In genomic region chr12:62866451-62867082, GRCh38 we compare ENCODE assay signal across 11 cellular contexts.
DNase-seq lines count a peak whose midpoint lies in the region; ATAC-seq and TF ChIP-seq lines count a peak whose summit lies in the region.
"Had no signal": no experiment of that assay in that cellular context is flagged by ENCODE, and none has a peak within 500 bp of the region (broad histone marks: within the 10 kb centered on the region; RNA-seq: fewer than 3 reads in every experiment).

No MANE protein-coding gene starts in this region.

- RAD21 ChIA-PET in HCT116 (lab: Charles Lee; ENCODE audit: low non-redundant PET in 1 of 2, low total read pairs in 2 of 2, uncharacterized antibody in 2 of 2, unreplicated experiment in 2 of 2): interaction anchor here in 1 of 2 experiments (0.6 kb wide), 1 partner anchor 393 kb away, joined by 4 read pairs; no protein-coding TSS in a partner anchor

- 0 out of 2 replicates have a peak overlapping the region, but pooled peaks have one; percentile 4 for H3K9ac ChIP-seq in HCT116 (ENCODE audit: low read length)

- POLR2A ChIA-PET in HCT116 (lab: Charles Lee): no interaction called here
- POLR2A ChIA-PET in CD8-positive, alpha-beta memory T cell (lab: Charles Lee): no interaction called here

- CTCF ChIA-PET in HCT116 (lab: Charles Lee): interaction anchor here (1.5 kb wide), 1 partner anchor 69 kb away, joined by 3 read pairs; no protein-coding TSS in a partner anchor
- CTCF ChIA-PET in CD8-positive, alpha-beta memory T cell (lab: Charles Lee): no interaction called here

- no peak for TF ChIP-seq POLR2A in HCT116 (IDR thresholded peaks at IDR 0.05; ENCODE audit: borderline replicate concordance, extremely low read depth, insufficient read depth, insufficient read length)

- H3K4me1 Mint-ChIP-seq in CD8-positive, alpha-beta memory T cell: no peaks in the 10 kb centered on the region
- H3K4me1 Mint-ChIP-seq: naive thymus-derived CD8-positive, alpha-beta T cell had no signal

- H4K20me1 ChIP-seq in HCT116 (ENCODE audit: insufficient read depth): no peaks in the 10 kb centered on the region

- H3K9me3 Mint-ChIP-seq in CD8-positive, alpha-beta memory T cell: peaks cover 0 to 3% (median 0%) of the 10 kb centered on the region in 5 donors

- intact Hi-C loops in HCT116 (cut with micrococcal nuclease): no loop called here

- no peak for TF ChIP-seq CTCF in HCT116 (IDR thresholded peaks at IDR 0.05 in 2 of 3, conservative IDR thresholded peaks at IDR 0.05 in 1 of 3; ENCODE audit: borderline replicate concordance in 1 of 3, insufficient read depth in 1 of 3, low read depth in 2 of 3, low read length in 2 of 3)

- no peaks in the 10 kb centered on the region for H3K9me3 ChIP-seq in HCT116 (ENCODE audit: control insufficient read depth in 1 of 2, insufficient read depth in 1 of 2, low read depth in 1 of 2, low read length in 2 of 2)
- H3K9me3 ChIP-seq in CD8-positive, alpha-beta memory T cell (ENCODE audit: low read length): no peaks in the 10 kb centered on the region

- H3K27me3 Mint-ChIP-seq in CD8-positive, alpha-beta memory T cell: peaks cover 14 to 23% of the 10 kb centered on the region in 2 donors

- no peaks in the 10 kb centered on the region for H3K79me2 ChIP-seq in HCT116 (ENCODE audit: insufficient read depth, low read length)

- ATAC-seq in HCT116: peak; percentile 71
- ATAC-seq: naive thymus-derived CD8-positive, alpha-beta T cell had no signal

- DNase-seq in HCT116 (ENCODE audit: low read depth, low spot score) (no peak), amniotic epithelial cell (ENCODE audit: low read depth) (peak; percentile 92), hepatic stellate cell (ENCODE audit: low spot score) (peak; percentile 62), substantia nigra (lab: John Stamatoyannopoulos, UW) (no peak), NCI-H69 (lab: John Stamatoyannopoulos, UW) (no peak), COLO668 (lab: John Stamatoyannopoulos, UW; ENCODE audit: unreplicated experiment) (no peak), NCI-H1092 (lab: John Stamatoyannopoulos, UW) (no peak)
- DNase-seq in CD8-positive, alpha-beta memory T cell: no peak
- DNase-seq: activated CD8-positive, alpha-beta memory T cell treated with anti-CD3 and anti-CD28 coated beads for 24 hours; effector CD8-positive, alpha-beta T cell; naive thymus-derived CD8-positive, alpha-beta T cell had no signal

- no peak overlapping the region for H3K4me3 Mint-ChIP-seq in CD8-positive, alpha-beta memory T cell
- H3K4me3 Mint-ChIP-seq: naive thymus-derived CD8-positive, alpha-beta T cell had no signal

- peak overlapping the region; percentile 55 for H3K4me2 ChIP-seq in HCT116 (ENCODE audit: low read length)

- H3K9me2 ChIP-seq in HCT116 (ENCODE audit: insufficient read depth): no peaks in the 10 kb centered on the region

- no peak overlapping the region for H3K27ac Mint-ChIP-seq in CD8-positive, alpha-beta memory T cell
- H3K27ac Mint-ChIP-seq: naive thymus-derived CD8-positive, alpha-beta T cell had no signal

- H3K36me3 ChIP-seq in HCT116 (ENCODE audit: control insufficient read depth in 1 of 2, insufficient read depth in 2 of 2, low read length in 2 of 2): no peaks in the 10 kb centered on the region
- no peaks in the 10 kb centered on the region for H3K36me3 ChIP-seq in CD8-positive, alpha-beta memory T cell (ENCODE audit: insufficient read depth, low read length)

- no peak overlapping the region for H2AFZ ChIP-seq in HCT116 (ENCODE audit: low read depth, low read length, poor library complexity, severe bottlenecking)

- BruUV-seq in HCT116 (replicated peaks; lab: Mats Ljungman, UMichigan): no TSS peak

- H3K4me3 ChIP-seq in HCT116 (replicated peaks in 1 of 2; ENCODE audit: low read depth in 1 of 2, low read length in 2 of 2): peak overlapping the region in 1 of 2 experiments; percentile 12; a peak in 2 of 4 replicates
- no peak overlapping the region for H3K4me3 ChIP-seq in CD8-positive, alpha-beta memory T cell (ENCODE audit: low read length)

- peak overlapping the region; percentile 36; the same call in 1 of the 2 replicates for H3K27ac ChIP-seq in HCT116 (ENCODE audit: low read depth, low read length)
- peak overlapping the region; percentile 1 for H3K27ac ChIP-seq in substantia nigra (ENCODE audit: low read depth, low read length, poor library complexity, severe bottlenecking)
- H3K27ac ChIP-seq in CD8-positive, alpha-beta memory T cell (ENCODE audit: low read depth, low read length): no peak overlapping the region

- no peaks in the 10 kb centered on the region for H3K36me3 Mint-ChIP-seq in CD8-positive, alpha-beta memory T cell

- peaks cover 40 to 51% of the 10 kb centered on the region in 2 experiments for H3K4me1 ChIP-seq in HCT116 (ENCODE audit: control insufficient read depth in 1 of 2, insufficient read depth in 2 of 2, low read length in 2 of 2)
- H3K4me1 ChIP-seq in CD8-positive, alpha-beta memory T cell (ENCODE audit: insufficient read depth, low read length): no peaks in the 10 kb centered on the region

- H3K27me3 ChIP-seq in HCT116 (ENCODE audit: insufficient read depth, low read length): no peaks in the 10 kb centered on the region
- H3K27me3 ChIP-seq in CD8-positive, alpha-beta memory T cell (ENCODE audit: insufficient read depth, low read length, poor library complexity, severe bottlenecking): no peaks in the 10 kb centered on the region

- TF ChIP-seq RAD21 in HCT116 (IDR thresholded peaks at IDR 0.05; ENCODE audit: low read depth): no peak

TF ChIP-seq in HCT116, 20 proteins besides CTCF, POLR2A, EP300 and RAD21:
- TF ChIP-seq ZFX (IDR thresholded peaks at IDR 0.05) (no peak), EGR1 (IDR thresholded peaks at IDR 0.05; ENCODE audit: low read depth) (no peak), TCF7L2 (IDR thresholded peaks at IDR 0.05; ENCODE audit: borderline replicate concordance, extremely low read depth, insufficient read depth, insufficient read length) (no peak), SRF (IDR thresholded peaks at IDR 0.05; ENCODE audit: low read depth) (no peak), ELF1 (IDR thresholded peaks at IDR 0.05; ENCODE audit: borderline replicate concordance, low read depth) (no peak), JUND (IDR thresholded peaks at IDR 0.05) (no peak), FOSL1 (IDR thresholded peaks at IDR 0.05; ENCODE audit: low read depth) (no peak), EZH2 (IDR thresholded peaks at IDR 0.05) (no peak), YY1 (IDR thresholded peaks at IDR 0.05; ENCODE audit: extremely low read depth, insufficient replicate concordance, low read depth, low read length) (no peak), SIN3A (IDR thresholded peaks at IDR 0.05; ENCODE audit: low read depth) (no peak), CBX3 (IDR thresholded peaks at IDR 0.05; ENCODE audit: low read depth) (no peak), CEBPB (IDR thresholded peaks at IDR 0.05; ENCODE audit: low read depth) (no peak), EZH2phosphoT487 (IDR thresholded peaks at IDR 0.05; ENCODE audit: borderline replicate concordance) (no peak), POLR2AphosphoS5 (IDR thresholded peaks at IDR 0.05; ENCODE audit: low read depth, low read length) (no peak), ZBTB33 (IDR thresholded peaks at IDR 0.05; ENCODE audit: extremely low read depth, insufficient replicate concordance, low read length) (no peak), ZNF274 (IDR thresholded peaks at IDR 0.05; ENCODE audit: low read depth, low read length) (no peak)
- TF ChIP-seq, protein P1, sequence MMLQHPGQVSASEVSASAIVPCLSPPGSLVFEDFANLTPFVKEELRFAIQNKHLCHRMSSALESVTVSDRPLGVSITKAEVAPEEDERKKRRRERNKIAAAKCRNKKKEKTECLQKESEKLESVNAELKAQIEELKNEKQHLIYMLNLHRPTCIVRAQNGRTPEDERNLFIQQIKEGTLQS (IDR thresholded peaks at IDR 0.05): no peak
- TF ChIP-seq, protein P2, sequence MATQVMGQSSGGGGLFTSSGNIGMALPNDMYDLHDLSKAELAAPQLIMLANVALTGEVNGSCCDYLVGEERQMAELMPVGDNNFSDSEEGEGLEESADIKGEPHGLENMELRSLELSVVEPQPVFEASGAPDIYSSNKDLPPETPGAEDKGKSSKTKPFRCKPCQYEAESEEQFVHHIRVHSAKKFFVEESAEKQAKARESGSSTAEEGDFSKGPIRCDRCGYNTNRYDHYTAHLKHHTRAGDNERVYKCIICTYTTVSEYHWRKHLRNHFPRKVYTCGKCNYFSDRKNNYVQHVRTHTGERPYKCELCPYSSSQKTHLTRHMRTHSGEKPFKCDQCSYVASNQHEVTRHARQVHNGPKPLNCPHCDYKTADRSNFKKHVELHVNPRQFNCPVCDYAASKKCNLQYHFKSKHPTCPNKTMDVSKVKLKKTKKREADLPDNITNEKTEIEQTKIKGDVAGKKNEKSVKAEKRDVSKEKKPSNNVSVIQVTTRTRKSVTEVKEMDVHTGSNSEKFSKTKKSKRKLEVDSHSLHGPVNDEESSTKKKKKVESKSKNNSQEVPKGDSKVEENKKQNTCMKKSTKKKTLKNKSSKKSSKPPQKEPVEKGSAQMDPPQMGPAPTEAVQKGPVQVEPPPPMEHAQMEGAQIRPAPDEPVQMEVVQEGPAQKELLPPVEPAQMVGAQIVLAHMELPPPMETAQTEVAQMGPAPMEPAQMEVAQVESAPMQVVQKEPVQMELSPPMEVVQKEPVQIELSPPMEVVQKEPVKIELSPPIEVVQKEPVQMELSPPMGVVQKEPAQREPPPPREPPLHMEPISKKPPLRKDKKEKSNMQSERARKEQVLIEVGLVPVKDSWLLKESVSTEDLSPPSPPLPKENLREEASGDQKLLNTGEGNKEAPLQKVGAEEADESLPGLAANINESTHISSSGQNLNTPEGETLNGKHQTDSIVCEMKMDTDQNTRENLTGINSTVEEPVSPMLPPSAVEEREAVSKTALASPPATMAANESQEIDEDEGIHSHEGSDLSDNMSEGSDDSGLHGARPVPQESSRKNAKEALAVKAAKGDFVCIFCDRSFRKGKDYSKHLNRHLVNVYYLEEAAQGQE (IDR thresholded peaks at IDR 0.05; ENCODE audit: low read depth): no peak
TF ChIP-seq in HCT116: peak in this region for 0.

Comparison
In these comparisons a context has a peak if more than half of its experiments do, and no peak if none do; other contexts are left out.
1. DNase-seq: peak in amniotic epithelial cell (single experiment) and hepatic stellate cell (single experiment); none in HCT116 (single experiment), substantia nigra (0 of 49), CD8-positive, alpha-beta memory T cell (0 of 5), NCI-H69 (single experiment), COLO668 (single experiment) and NCI-H1092 (single experiment).